Comparison of ENCODE assay signal across 10 cellular contexts in the genomic region with DNA sequence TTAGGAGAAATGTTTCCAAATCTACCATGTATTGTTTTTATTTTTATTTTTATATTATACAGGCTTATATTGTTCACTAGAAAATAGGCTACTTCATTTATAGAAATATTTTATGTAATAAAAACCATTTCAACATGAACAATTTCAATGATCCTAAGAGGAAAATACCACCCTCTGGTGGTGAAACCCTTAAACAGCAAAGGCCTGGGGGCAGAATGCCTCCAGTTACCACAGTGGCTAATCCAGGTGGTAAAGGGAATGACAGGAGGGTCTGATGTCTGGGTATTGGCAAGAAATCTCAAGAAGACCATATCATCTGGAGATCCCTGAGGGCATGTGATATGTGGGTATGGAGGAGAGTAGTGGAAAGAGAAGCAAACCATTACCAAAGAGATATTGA. TPM values are rescaled to one million over a fixed set of nuclear protein-coding genes. Genes with fewer than 3 reads are reported as not detected.
DNase-seq lines count a peak whose midpoint lies in the region; FAIRE-seq and TF ChIP-seq lines count a peak whose summit lies in the region.
"Had no signal": no experiment of that assay in that cellular context is flagged by ENCODE, and none has a peak within 500 bp of the region (broad histone marks: within the 10 kb centered on the region; RNA-seq: fewer than 3 reads in every experiment).

No MANE protein-coding gene starts in this region.

- H3K4me1 ChIP-seq in MM.1S (ENCODE audit: low read length), result peaks cover 63% of the 10 kb centered on the region
- peaks cover 0 to 6% (median 6%) of the 10 kb centered on the region in 4 experiments; a peak in 4 of 7 replicates for H3K4me1 ChIP-seq in H1 (replicated peaks in 1 of 4; ENCODE audit: control insufficient read depth in 3 of 4, insufficient read depth in 4 of 4, low read length in 3 of 4)
- peaks cover 18 to 30% of the 10 kb centered on the region in 2 experiments for H3K4me1 ChIP-seq in neutrophil (ENCODE audit: control insufficient read depth in 1 of 2, insufficient read depth in 1 of 2, low read depth in 1 of 2, low read length in 1 of 2)

- H4K5ac ChIP-seq in H1 (ENCODE audit: insufficient read length, low read depth, low read length), result no peak overlapping the region

- H3K23ac ChIP-seq in H1 (ENCODE audit: insufficient read length), result no peak overlapping the region

- H3K18ac ChIP-seq in H1 (ENCODE audit: extremely low read depth, low read length), result no peak overlapping the region

- FAIRE-seq in H1 (lab: Jason Lieb, UNC), result peak; percentile 57

- no peak overlapping the region for H3K4me2 ChIP-seq in MM.1S (ENCODE audit: low read depth, low read length)
- no peak overlapping the region for H3K4me2 ChIP-seq in H1 (ENCODE audit: insufficient read depth in 1 of 2, low read depth in 2 of 2, low read length in 2 of 2)

- H3K9me3 ChIP-seq in MM.1S (replicated peaks; ENCODE audit: insufficient read depth, low read length) (no peaks in the 10 kb centered on the region), H1 (ENCODE audit: insufficient read depth in 2 of 2, low read depth in 1 of 2, low read length in 1 of 2) (no peaks in the 10 kb centered on the region), neutrophil (no peaks in the 10 kb centered on the region)

- H3K9me2 ChIP-seq in MM.1S (replicated peaks; ENCODE audit: insufficient read depth, low read length), result no peaks in the 10 kb centered on the region

- H3K4me3 ChIP-seq in GM06990 (replicated peaks; ENCODE audit: low read depth, low read length) (no peak overlapping the region), MM.1S (ENCODE audit: low read length) (no peak overlapping the region), H1 (ENCODE audit: extremely low read depth in 1 of 4, insufficient read depth in 2 of 4, low read depth in 3 of 4, low read length in 4 of 4) (no peak overlapping the region), neutrophil (ENCODE audit: low read depth in 1 of 2, low read length in 1 of 2) (no peak overlapping the region)

- H3K4ac ChIP-seq in H1 (replicated peaks; ENCODE audit: insufficient read length, low read depth, low read length), result no peak overlapping the region

- H3K79me2 ChIP-seq in MM.1S (ENCODE audit: low read length) (peaks cover 82% of the 10 kb centered on the region), H1 (ENCODE audit: control insufficient read depth in 1 of 2, insufficient read depth in 2 of 2, low read length in 2 of 2) (no peaks in the 10 kb centered on the region; a peak in 1 of 4 replicates)

- H2AFZ ChIP-seq in MM.1S (ENCODE audit: low read length), result no peak overlapping the region
- no peak overlapping the region for H2AFZ ChIP-seq in H1 (ENCODE audit: low read length)

- H3F3A ChIP-seq in MM.1S (ENCODE audit: insufficient read depth, low read length), result peaks cover 31% of the 10 kb centered on the region

- no peak for TF ChIP-seq POLR2A in H1 (IDR thresholded peaks at IDR 0.05; ENCODE audit: control extremely low read depth in 1 of 2, low read depth in 2 of 2, low read length in 2 of 2)

- no peaks in the 10 kb centered on the region for H3K79me1 ChIP-seq in H1 (ENCODE audit: low read depth, low read length)

- no peak overlapping the region for H3K27ac ChIP-seq in MM.1S (ENCODE audit: low read length)
- no peak overlapping the region for H3K27ac ChIP-seq in H1 (ENCODE audit: low read depth, low read length)
- H3K27ac ChIP-seq in neutrophil, result no peak overlapping the region

- no peak overlapping the region for H3K9ac ChIP-seq in MM.1S (ENCODE audit: low read length)
- H3K9ac ChIP-seq in H1 (replicated peaks in 1 of 4; ENCODE audit: extremely low read depth in 1 of 4, low read depth in 3 of 4, low read length in 3 of 4), result no peak overlapping the region

- H4K20me1 ChIP-seq in MM.1S (ENCODE audit: insufficient read depth, low read length) (no peaks in the 10 kb centered on the region), H1 (replicated peaks in 1 of 2; ENCODE audit: control insufficient read depth in 1 of 2, insufficient read depth in 2 of 2, low read length in 2 of 2) (no peaks in the 10 kb centered on the region)

- no peaks in the 10 kb centered on the region for H3K23me2 ChIP-seq in H1 (ENCODE audit: low read depth, low read length)

- DNase-seq in GM06990 (ENCODE audit: extremely low read depth, insufficient read length), result no peak
- DNase-seq in MM.1S, result no peak
- no peak for DNase-seq in H1 (ENCODE audit: low read depth in 1 of 2, low spot score in 2 of 2)
- DNase-seq in anterior cingulate cortex (lab: John Stamatoyannopoulos, UW), result no peak
- DNase-seq in HT-29 (ENCODE audit: low spot score), result no peak
- no peak for DNase-seq in dedifferentiated amniotic fluid mesenchymal stem cell (ENCODE audit: extremely low spot score)
- no peak for DNase-seq in activated CD4-positive, alpha-beta T cell treated with anti-CD3 and anti-CD28 coated beads, Interleukin-2, amount 50 U/mL, for 4 hours
- DNase-seq: HCEC 1CT, NCI-H526 had no signal

- H2BK12ac ChIP-seq in H1 (ENCODE audit: low read depth, low read length), result no peak overlapping the region

- POLR2A ChIA-PET in H1 (lab: Charles Lee; ENCODE audit: partially characterized antibody), result interaction anchor here (1.3 kb wide), 1 partner anchor 73 kb away, joined by 3 read pairs; no protein-coding TSS in a partner anchor

- no peak overlapping the region for H3K56ac ChIP-seq in H1 (replicated peaks; ENCODE audit: insufficient read length, low read depth, low read length)

- no peak overlapping the region for H2BK20ac ChIP-seq in H1 (ENCODE audit: low read length)

- TF ChIP-seq RAD21 in H1 (IDR thresholded peaks at IDR 0.05 in 1 of 2, conservative IDR thresholded peaks at IDR 0.05 in 1 of 2; ENCODE audit: low read depth in 2 of 2, low read length in 2 of 2), result peak; percentile 53 to 67

- H3K27me3 ChIP-seq in GM06990 (replicated peaks; ENCODE audit: control insufficient read depth, insufficient read depth, low read length) (no peaks in the 10 kb centered on the region), MM.1S (replicated peaks; ENCODE audit: insufficient read depth, low read length) (no peaks in the 10 kb centered on the region), H1 (replicated peaks in 1 of 4; ENCODE audit: control insufficient read depth in 3 of 4, extremely low read depth in 1 of 4, insufficient read depth in 3 of 4, low read length in 3 of 4) (no peaks in the 10 kb centered on the region), neutrophil (no peaks in the 10 kb centered on the region)

- no peak for TF ChIP-seq EP300 in H1 (IDR thresholded peaks at IDR 0.05; ENCODE audit: borderline replicate concordance in 1 of 2, low read depth in 2 of 2, low read length in 2 of 2)

- no peak overlapping the region for H2BK5ac ChIP-seq in H1 (ENCODE audit: low read depth, low read length)

- no peak overlapping the region for H4K8ac ChIP-seq in H1 (ENCODE audit: extremely low read depth, insufficient read depth, low read length)

- CTCF ChIA-PET in H1 (lab: Charles Lee; ENCODE audit: partially characterized antibody), result interaction anchor here (0.6 to 4.5 kb wide), 32 partner anchors 9 to 484 kb away, joined by 3 to 25 read pairs (median 4); a partner anchor contains a TSS

- H3K14ac ChIP-seq in H1 (ENCODE audit: insufficient read length), result no peak overlapping the region

- H2BK120ac ChIP-seq in H1 (replicated peaks; ENCODE audit: low read depth, low read length), result no peak overlapping the region

- H3K36me3 ChIP-seq in GM06990 (ENCODE audit: control insufficient read depth, insufficient read depth, low read length) (no peaks in the 10 kb centered on the region), MM.1S (replicated peaks; ENCODE audit: insufficient read depth, low read length) (no peaks in the 10 kb centered on the region; the same call in 1 of the 2 replicates), H1 (ENCODE audit: control insufficient read depth in 2 of 4, insufficient read depth in 4 of 4, low read length in 3 of 4) (no peaks in the 10 kb centered on the region), neutrophil (no peaks in the 10 kb centered on the region)

- H4K91ac ChIP-seq in H1 (replicated peaks; ENCODE audit: insufficient read length, low read length), result no peak overlapping the region

- H2BK15ac ChIP-seq in H1 (ENCODE audit: low read length), result no peak overlapping the region

- H2AK5ac ChIP-seq in H1 (ENCODE audit: low read depth, low read length), result no peak overlapping the region

- TF ChIP-seq CTCF in GM06990 (IDR thresholded peaks at IDR 0.05; ENCODE audit: insufficient read depth, low read length, poor library complexity, severe bottlenecking) (peak; percentile 42), MM.1S (IDR thresholded peaks at IDR 0.05; ENCODE audit: low read length) (peak; percentile 47), H1 (IDR thresholded peaks at IDR 0.05; ENCODE audit: control extremely low read depth in 1 of 3, insufficient read depth in 1 of 3, low read depth in 1 of 3, low read length in 3 of 3) (peak; percentile 42 to 72 (median 70)), neutrophil (IDR thresholded peaks at IDR 0.05) (peak; percentile 34)

TF ChIP-seq in H1, 55 proteins besides CTCF, POLR2A, EP300 and RAD21 (continues in another document):
- TF ChIP-seq EZH2 (IDR thresholded peaks at IDR 0.05; ENCODE audit: low read depth, low read length, severe bottlenecking), result no peak
- TF ChIP-seq SIX5 (IDR thresholded peaks at IDR 0.05; ENCODE audit: low read depth, low read length), result no peak
- no peak for TF ChIP-seq POLR2AphosphoS5 (IDR thresholded peaks at IDR 0.05; ENCODE audit: low read depth, low read length)
- TF ChIP-seq NANOG (IDR thresholded peaks at IDR 0.05; ENCODE audit: insufficient read depth, low read depth, low read length, poor library complexity, severe bottlenecking), result no peak
- no peak for TF ChIP-seq RBBP5 (IDR thresholded peaks at IDR 0.05; ENCODE audit: borderline replicate concordance, low read depth, low read length)
- no peak for TF ChIP-seq TCF12 (IDR thresholded peaks at IDR 0.05; ENCODE audit: low read depth, low read length)
- no peak for TF ChIP-seq TEAD4 (IDR thresholded peaks at IDR 0.05; ENCODE audit: low read depth, low read length)
- TF ChIP-seq, protein P1, sequence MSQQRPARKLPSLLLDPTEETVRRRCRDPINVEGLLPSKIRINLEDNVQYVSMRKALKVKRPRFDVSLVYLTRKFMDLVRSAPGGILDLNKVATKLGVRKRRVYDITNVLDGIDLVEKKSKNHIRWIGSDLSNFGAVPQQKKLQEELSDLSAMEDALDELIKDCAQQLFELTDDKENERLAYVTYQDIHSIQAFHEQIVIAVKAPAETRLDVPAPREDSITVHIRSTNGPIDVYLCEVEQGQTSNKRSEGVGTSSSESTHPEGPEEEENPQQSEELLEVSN (IDR thresholded peaks at IDR 0.05), result no peak

RNA-seq across cellular contexts. Expression of a gene that starts 19.3 kb away (rescaled TPM):
- total RNA-seq in H1 (2021; fragmentation: NEBNext Ultra II Directional; extraction: Animal tissue kit (Norgen Biotek cat#: 25700)), result 17.1 and 17.2 TPM in 2 replicates
- 1.2 and 2.0 TPM in 2 replicates for polyA plus RNA-seq in H1 (2011; rRNA removed)
- polyA plus RNA-seq in H1 (2011; cell fraction: cytosol; rRNA removed), result 2.3 TPM
- polyA plus RNA-seq in H1 (2011; cell fraction: nucleus; rRNA removed), result 2.0 TPM
- 4.6 to 6.8 TPM (median 5.1 TPM) in 4 replicates for polyA plus RNA-seq in H1 (2012, experiment 1 of 2)
- 0.28 TPM for polyA plus RNA-seq in H1 (2012, experiment 2 of 2)
- polyA plus RNA-seq in H1 (2013, experiment 1 of 2), result 6.3 TPM
- 5.8 TPM for polyA plus RNA-seq in H1 (2013, experiment 2 of 2)
- polyA minus RNA-seq in H1 (2011; rRNA and poly(A)+ RNA removed), result 17.6 and 27.1 TPM in 2 replicates
- 15.5 TPM for polyA minus RNA-seq in H1 (2011; cell fraction: cytosol; rRNA and poly(A)+ RNA removed)
- 29.1 TPM for polyA minus RNA-seq in H1 (2011; cell fraction: nucleus; rRNA and poly(A)+ RNA removed)
- total RNA-seq in HT-29 (2014; rRNA removed; shearing (Covaris generic)), result 9.9 and 12.5 TPM in 2 replicates
